ENCODE assay signal across 9 cellular contexts in the genomic region with DNA sequence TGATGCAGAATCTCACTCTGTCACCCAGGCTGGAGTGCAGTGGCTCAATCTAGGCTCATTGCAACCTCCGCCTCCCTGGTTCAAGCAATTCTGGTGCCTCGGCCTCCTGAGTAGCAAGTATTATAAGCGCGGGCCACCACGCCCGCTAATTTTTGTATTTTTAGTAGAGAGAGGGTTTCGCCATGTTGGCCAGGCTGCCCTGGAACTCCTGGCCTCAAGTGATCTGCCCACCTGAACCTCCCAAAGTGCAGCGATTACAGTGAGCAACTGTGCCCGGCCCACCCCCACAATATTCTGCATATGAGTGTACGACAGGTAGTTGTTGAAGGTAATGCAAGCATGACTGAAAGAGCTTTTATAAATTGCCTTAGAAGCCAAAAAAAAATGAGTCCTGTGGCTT. TPM values are rescaled to one million over a fixed set of nuclear protein-coding genes. Genes with fewer than 3 reads are reported as not detected.
A peak's percentile ranks its signal among the peaks of the same experiment; 100 is the strongest.
DNase-seq lines count a peak whose midpoint lies in the region; ATAC-seq, FAIRE-seq and TF ChIP-seq lines count a peak whose summit lies in the region.
"Had no signal": no experiment of that assay in that cellular context is flagged by ENCODE, and none has a peak within 500 bp of the region (broad histone marks: within the 10 kb centered on the region; RNA-seq: fewer than 3 reads in every experiment).

No MANE protein-coding gene starts in this region.

- H4K20me1 ChIP-seq in astrocyte (ENCODE audit: insufficient read depth, low read length): peaks cover 46% of the 10 kb centered on the region

- H2AFZ ChIP-seq in astrocyte (ENCODE audit: low read depth, low read length): no peak overlapping the region

- peaks cover 36% of the 10 kb centered on the region for H3K4me1 ChIP-seq in CD4-positive, CD25-positive, alpha-beta regulatory T cell (ENCODE audit: control insufficient read depth, insufficient read depth, low read length, poor library complexity, severe bottlenecking)
- peaks cover 13% of the 10 kb centered on the region for H3K4me1 ChIP-seq in astrocyte (ENCODE audit: insufficient read depth, low read length)
- H3K4me1 ChIP-seq in lower lobe of right lung: peaks cover 23% of the 10 kb centered on the region

- peak overlapping the region; percentile 99 for H3K4me3 ChIP-seq in CD4-positive, CD25-positive, alpha-beta regulatory T cell (ENCODE audit: low read depth, low read length)
- peak overlapping the region; percentile 90 for H3K4me3 ChIP-seq in HL-60 (replicated peaks; ENCODE audit: insufficient read depth, low read length)
- H3K4me3 ChIP-seq in astrocyte (ENCODE audit: insufficient read depth, low read depth, low read length): peak overlapping the region; percentile 96
- peak overlapping the region; percentile 78 for H3K4me3 ChIP-seq in lower lobe of right lung

- H3K27me3 ChIP-seq in CD4-positive, CD25-positive, alpha-beta regulatory T cell (ENCODE audit: control insufficient read depth, insufficient read depth, low read length): no peaks in the 10 kb centered on the region
- no peaks in the 10 kb centered on the region for H3K27me3 ChIP-seq in HL-60 (ENCODE audit: insufficient read depth, poor library complexity, severe bottlenecking)
- no peaks in the 10 kb centered on the region for H3K27me3 ChIP-seq in astrocyte (ENCODE audit: insufficient read depth, low read length)
- H3K27me3 ChIP-seq in lower lobe of right lung (ENCODE audit: low read depth): no peaks in the 10 kb centered on the region

- peak overlapping the region; percentile 96 for H3K27ac ChIP-seq in CD4-positive, CD25-positive, alpha-beta regulatory T cell (ENCODE audit: insufficient read depth, low read length, poor library complexity, severe bottlenecking)
- H3K27ac ChIP-seq in HL-60 (replicated peaks) (no peak overlapping the region), astrocyte (ENCODE audit: low read depth, low read length) (no peak overlapping the region), lower lobe of right lung (no peak overlapping the region)

- H3K4me2 ChIP-seq in astrocyte (ENCODE audit: low read length): peak overlapping the region; percentile 89

- intact Hi-C loops in lower lobe of right lung (cut with DNase I): no loop called here

- peak overlapping the region in 1 of 3 donors; percentile 6 for H3K27ac Mint-ChIP-seq in CD4-positive, CD25-positive, alpha-beta regulatory T cell
- H3K27ac Mint-ChIP-seq in astrocyte (ENCODE audit: unreplicated experiment): no peak overlapping the region

- no peaks in the 10 kb centered on the region for H3K36me3 Mint-ChIP-seq in CD4-positive, CD25-positive, alpha-beta regulatory T cell
- H3K36me3 Mint-ChIP-seq in astrocyte (ENCODE audit: low read depth, unreplicated experiment): peaks cover 2% of the 10 kb centered on the region

- no peaks in the 10 kb centered on the region for H3K9me3 ChIP-seq in CD4-positive, CD25-positive, alpha-beta regulatory T cell (ENCODE audit: control insufficient read depth in 2 of 2, low read length in 2 of 2)
- no peaks in the 10 kb centered on the region for H3K9me3 ChIP-seq in astrocyte (ENCODE audit: insufficient read depth, low read depth, low read length)
- H3K9me3 ChIP-seq in lower lobe of right lung: no peaks in the 10 kb centered on the region

- no peak for DNase-seq in CD4-positive, CD25-positive, alpha-beta regulatory T cell
- DNase-seq in HL-60 (ENCODE audit: low read depth in 1 of 2, low spot score in 1 of 2): no peak
- no peak for DNase-seq in astrocyte (ENCODE audit: low read depth)
- no peak for DNase-seq in lower lobe of right lung
- DNase-seq in NCI-H146 (lab: John Stamatoyannopoulos, UW): no peak
- no peak for DNase-seq in effector CD8-positive, alpha-beta T cell (lab: John Stamatoyannopoulos, UW)
- no peak for DNase-seq in NCI-H82 (lab: John Stamatoyannopoulos, UW)
- DNase-seq: NCI-H526 treated with DMSO at 0.1 percent for 48 hours had no signal

- TF ChIP-seq CTCF in HL-60 (IDR thresholded peaks at IDR 0.05; ENCODE audit: insufficient read depth, low read length) (no peak), astrocyte (IDR thresholded peaks at IDR 0.05; ENCODE audit: insufficient read depth, low read depth, low read length) (no peak), lower lobe of right lung (IDR thresholded peaks at IDR 0.05) (no peak)

- FAIRE-seq in astrocyte (lab: Jason Lieb, UNC): no peak

- peak overlapping the region in 1 of 4 donors; percentile 100 for H3K4me3 Mint-ChIP-seq in CD4-positive, CD25-positive, alpha-beta regulatory T cell
- H3K4me3 Mint-ChIP-seq in astrocyte (ENCODE audit: unreplicated experiment): no peak overlapping the region

- no peaks in the 10 kb centered on the region for H3K9me3 Mint-ChIP-seq in CD4-positive, CD25-positive, alpha-beta regulatory T cell
- H3K9me3 Mint-ChIP-seq in astrocyte (ENCODE audit: unreplicated experiment): no peaks in the 10 kb centered on the region

- peaks cover 62% of the 10 kb centered on the region for H3K79me2 ChIP-seq in astrocyte (ENCODE audit: insufficient read depth, low read length)

- peaks cover 5% of the 10 kb centered on the region for H3K36me3 ChIP-seq in CD4-positive, CD25-positive, alpha-beta regulatory T cell (ENCODE audit: control insufficient read depth, insufficient read depth, low read length)
- H3K36me3 ChIP-seq in astrocyte (ENCODE audit: insufficient read depth, low read length) (peaks cover 12% of the 10 kb centered on the region), lower lobe of right lung (no peaks in the 10 kb centered on the region)

- peak overlapping the region; percentile 94 for H3K9ac ChIP-seq in astrocyte (ENCODE audit: low read length)

- peaks cover 12% of the 10 kb centered on the region for H3K27me3 Mint-ChIP-seq in CD4-positive, CD25-positive, alpha-beta regulatory T cell
- no peaks in the 10 kb centered on the region for H3K27me3 Mint-ChIP-seq in astrocyte (ENCODE audit: low read depth, unreplicated experiment)

- peaks cover 18 to 36% (median 19%) of the 10 kb centered on the region in 4 donors for H3K4me1 Mint-ChIP-seq in CD4-positive, CD25-positive, alpha-beta regulatory T cell
- H3K4me1 Mint-ChIP-seq in astrocyte (ENCODE audit: low read depth, unreplicated experiment): peaks cover 2% of the 10 kb centered on the region

- ATAC-seq in CD4-positive, CD25-positive, alpha-beta regulatory T cell (ENCODE audit: low read depth in 2 of 2): no peak
- ATAC-seq in lower lobe of right lung: no peak
- ATAC-seq in GM19035 (IDR thresholded peaks at IDR 0.05; ENCODE audit: unreplicated experiment): no peak

RNA-seq across cellular contexts. Expression of gene WDR75, which starts 1.2 kb away (rescaled TPM):
- total RNA-seq in CD4-positive, CD25-positive, alpha-beta regulatory T cell: 45.6 TPM
- 10 to 100 TPM; 11.6 to 18.6 (median 14.6) TPM for polyA plus RNA-seq in CD4-positive, CD25-positive, alpha-beta regulatory T cell
- total RNA-seq in astrocyte (38.9 and 39.5 TPM in 2 replicates), lower lobe of right lung (21.1 TPM)
